In genomic region chr11:13717331-13717730, GRCh38 we compare ENCODE assay signal across 12 cellular contexts. TPM values are rescaled to one million over a fixed set of nuclear protein-coding genes. Genes with fewer than 3 reads are reported as not detected.
DNase-seq lines count a peak whose midpoint lies in the region; ATAC-seq, FAIRE-seq and TF ChIP-seq lines count a peak whose summit lies in the region.
"Had no signal": no experiment of that assay in that cellular context is flagged by ENCODE, and none has a peak within 500 bp of the region (broad histone marks: within the 10 kb centered on the region; RNA-seq: fewer than 3 reads in every experiment).

No MANE protein-coding gene starts in this region.

- TF ChIP-seq POLR2A in right lobe of liver (IDR thresholded peaks at IDR 0.05) (no peak), HepG2 (IDR thresholded peaks at IDR 0.05; ENCODE audit: insufficient read depth in 1 of 2, low read depth in 2 of 2, low read length in 2 of 2) (no peak)

- TF ChIP-seq EP300 in HepG2 (IDR thresholded peaks at IDR 0.05; ENCODE audit: low read depth in 2 of 2, low read length in 2 of 2) (no peak), HepG2 (CRISPR knock-in tag; IDR thresholded peaks at IDR 0.05; ENCODE audit: borderline replicate concordance) (no peak)

- DNase-seq in right lobe of liver: no peak
- no peak for DNase-seq in HepG2 (ENCODE audit: low spot score)
- DNase-seq in activated B cell treated with CpG ODN at 0.5 μM for 24 hours: no peak
- DNase-seq in foreskin melanocyte: peak; percentile 79
- DNase-seq in caudate nucleus (lab: John Stamatoyannopoulos, UW): no peak
- no peak for DNase-seq in DMS79 (lab: John Stamatoyannopoulos, UW)
- DNase-seq in activated effector memory CD4-positive, alpha-beta T cell treated with anti-CD3 and anti-CD28 coated beads, Interleukin-2, amount 50 U/mL, for 16 hours: no peak
- DNase-seq: stimulated activated CD4-positive, alpha-beta T cell treated with anti-CD3 and anti-CD28 coated beads, Interleukin-4, amount 100 ng/mL, for 1 hour had no signal

- no peak for FAIRE-seq in HepG2 (lab: Jason Lieb, UNC)
- FAIRE-seq: A549 had no signal

- H3K27me3 Mint-ChIP-seq in activated B cell treated with CpG ODN at 0.5 μM for 24 hours: no peaks in the 10 kb centered on the region

- H3K4me3 ChIP-seq in right lobe of liver: no peak overlapping the region
- H3K4me3 ChIP-seq in HepG2 (replicated peaks in 1 of 3; ENCODE audit: insufficient read depth in 1 of 3, low read depth in 2 of 3, low read length in 3 of 3): no peak overlapping the region
- H3K4me3 ChIP-seq: A549 had no signal

- H3K27ac ChIP-seq in right lobe of liver (no peak overlapping the region), HepG2 (ENCODE audit: extremely low read length, insufficient read depth, low read length) (no peak overlapping the region), caudate nucleus (ENCODE audit: low read depth, low read length) (no peak overlapping the region)
- H3K27ac ChIP-seq: A549, VCaP had no signal

- no peaks in the 10 kb centered on the region for H3K79me2 ChIP-seq in HepG2 (ENCODE audit: insufficient read depth, low read length)

- ATAC-seq in right lobe of liver (peak in 3 of 4 donors; percentile 13 to 41 (median 29)), HepG2 (no peak), activated B cell treated with CpG ODN at 0.5 μM for 24 hours (ENCODE audit: low read depth) (no peak), GM18519 (IDR thresholded peaks at IDR 0.05; ENCODE audit: low FRiP score, unreplicated experiment) (no peak)

- peaks cover 68% of the 10 kb centered on the region for H3K36me3 Mint-ChIP-seq in activated B cell treated with CpG ODN at 0.5 μM for 24 hours (ENCODE audit: low read depth)

- H3K4me1 Mint-ChIP-seq in activated B cell treated with CpG ODN at 0.5 μM for 24 hours: peaks cover 2% of the 10 kb centered on the region

- TF ChIP-seq RAD21 in HepG2 (CRISPR knock-in tag; IDR thresholded peaks at IDR 0.05): no peak

- no peaks in the 10 kb centered on the region for H4K20me1 ChIP-seq in HepG2 (ENCODE audit: insufficient read depth, low read length)

- H3K4me3 Mint-ChIP-seq in activated B cell treated with CpG ODN at 0.5 μM for 24 hours: no peak overlapping the region
- H3K4me3 Mint-ChIP-seq: activated T-helper 1 cell treated with anti-CD3 and anti-CD28 coated beads, Interleukin-12 subunit alpha, Interleukin-12 subunit beta, Interleukin-2, Interleukin-4 antibody, amounts not matched to agents 30 ng/mL and 10 ng/mL and 1 ng/mL, durations not matched to agents 14 hours and 24 hours and 36 hours had no signal

- H3K4me2 ChIP-seq in HepG2 (ENCODE audit: low read depth, low read length): no peak overlapping the region
- H3K4me2 ChIP-seq: A549 had no signal

- no TSS peak for BruUV-seq in HepG2 (replicated peaks; lab: Mats Ljungman, UMichigan)

- no peak overlapping the region for H3K9ac ChIP-seq in HepG2 (ENCODE audit: insufficient read depth, low read depth, low read length)

- H3K36me3 ChIP-seq in right lobe of liver: peaks cover 0 to 5% (median 0%) of the 10 kb centered on the region in 4 donors
- no peaks in the 10 kb centered on the region for H3K36me3 ChIP-seq in HepG2 (replicated peaks in 1 of 2; ENCODE audit: control insufficient read depth in 1 of 2, insufficient read depth in 2 of 2, low read length in 2 of 2)

- CTCF ChIA-PET in HepG2 (lab: Yijun Ruan, JAX; ENCODE audit: low intra/inter-chr PET ratio, low total read pairs) (no interaction called here), activated B cell treated with CpG ODN at 0.5 μM for 24 hours (lab: Charles Lee) (no interaction called here)

- no peaks in the 10 kb centered on the region for H3K4me1 ChIP-seq in right lobe of liver
- no peaks in the 10 kb centered on the region for H3K4me1 ChIP-seq in HepG2 (ENCODE audit: insufficient read depth, low read length)
- H3K4me1 ChIP-seq: A549 had no signal

- H3K27me3 ChIP-seq in right lobe of liver (no peaks in the 10 kb centered on the region), HepG2 (ENCODE audit: control insufficient read depth in 1 of 2, insufficient read depth in 2 of 2, low read length in 2 of 2) (no peaks in the 10 kb centered on the region)

- in situ Hi-C loops in HepG2 (cut with HindIII; ENCODE audit: extremely low pct_ligation_motif_present, low pct_unique_long_range_greater_than_20kb): no loop called here

- intact Hi-C loops in right lobe of liver (cut with DNase I): no loop called here
- intact Hi-C loops in HepG2 (cut with micrococcal nuclease; ENCODE audit: unreplicated experiment): no loop called here
- intact Hi-C loops in activated B cell treated with CpG ODN at 0.5 μM for 24 hours (cut with micrococcal nuclease): no loop called here

- POLR2A ChIA-PET in HepG2 (lab: Yijun Ruan, JAX): no interaction called here
- POLR2A ChIA-PET in activated B cell treated with CpG ODN at 0.5 μM for 24 hours (lab: Charles Lee): no interaction called here

- H3K9me3 ChIP-seq in right lobe of liver (no peaks in the 10 kb centered on the region), HepG2 (ENCODE audit: low read length) (no peaks in the 10 kb centered on the region)
- H3K9me3 ChIP-seq: A549 had no signal

- TF ChIP-seq CTCF in right lobe of liver (IDR thresholded peaks at IDR 0.05): no peak
- no peak for TF ChIP-seq CTCF in HepG2 (CRISPR knock-in tag; IDR thresholded peaks at IDR 0.05)
- no peak for TF ChIP-seq CTCF in activated B cell treated with CpG ODN at 0.5 μM for 24 hours (IDR thresholded peaks at IDR 0.05)

- 52% methylated on average over 3 of the region's 3 CpGs for WGBS in right lobe of liver (ENCODE audit: insufficient coverage, low coverage, low lambda C conversion rate, missing lambda C conversion rate)
- 12% methylated on average over 3 of the region's 3 CpGs for WGBS in HepG2 (ENCODE audit: low lambda C conversion rate)

- H3K9me3 Mint-ChIP-seq in activated B cell treated with CpG ODN at 0.5 μM for 24 hours: no peaks in the 10 kb centered on the region
- H3K9me3 Mint-ChIP-seq: activated T-helper 1 cell treated with anti-CD3 and anti-CD28 coated beads, Interleukin-12 subunit alpha, Interleukin-12 subunit beta, Interleukin-2, Interleukin-4 antibody, amounts not matched to agents 30 ng/mL and 10 ng/mL and 1 ng/mL, durations not matched to agents 14 hours and 24 hours and 36 hours had no signal

- H2AFZ ChIP-seq in HepG2 (ENCODE audit: low read length): no peak overlapping the region

- peak overlapping the region; percentile 16 for H3K27ac Mint-ChIP-seq in activated B cell treated with CpG ODN at 0.5 μM for 24 hours
- H3K27ac Mint-ChIP-seq: activated T-helper 1 cell treated with anti-CD3 and anti-CD28 coated beads, Interleukin-12 subunit alpha, Interleukin-12 subunit beta, Interleukin-2, Interleukin-4 antibody, amounts not matched to agents 30 ng/mL and 10 ng/mL and 1 ng/mL, durations not matched to agents 14 hours and 24 hours and 36 hours had no signal

TF ChIP-seq in HepG2, 621 proteins besides CTCF, POLR2A, EP300 and RAD21 (continues in another document):
- TF ChIP-seq FIP1L1 (IDR thresholded peaks at IDR 0.05; ENCODE audit: borderline replicate concordance, insufficient read depth, low read depth, low read length) (no peak), ZNF333 (CRISPR knock-in tag; IDR thresholded peaks at IDR 0.05; ENCODE audit: borderline replicate concordance) (no peak), KAT7 (CRISPR knock-in tag; IDR thresholded peaks at IDR 0.05; ENCODE audit: borderline replicate concordance) (no peak), GATAD1 (CRISPR knock-in tag; IDR thresholded peaks at IDR 0.05) (no peak), FOXA3 (CRISPR knock-in tag; IDR thresholded peaks at IDR 0.05) (no peak), SRF (IDR thresholded peaks at IDR 0.05; ENCODE audit: low read depth, low read length) (no peak)

RNA-seq across cellular contexts. Expression of gene FAR1, which starts 48.9 kb away (rescaled TPM):
- total RNA-seq in right lobe of liver (1 to 10 TPM; 2.8 to 8.9 (median 3.6) TPM), HepG2 (2016; rRNA removed; fragmentation: Illumina TruSeq; extraction: Trizol) (0.95 and 1.1 TPM in 2 replicates), activated B cell treated with CpG ODN at 0.5 μM for 24 hours (39.2 and 48.4 TPM in 2 replicates)
- 0.40 TPM in 1 of 2 replicates, not detected in the other for total RNA-seq in HepG2 (2016; cell fraction: cytosol; rRNA removed; fragmentation: Illumina TruSeq; extraction: Trizol; ENCODE audit: low read depth)
- total RNA-seq in HepG2 (2016; cell fraction: insoluble cytoplasmic fraction; rRNA removed; fragmentation: Illumina TruSeq; extraction: Trizol): 1.1 and 1.3 TPM in 2 replicates
- total RNA-seq in HepG2 (2016; cell fraction: membrane; rRNA removed; fragmentation: Illumina TruSeq; extraction: Trizol): 0.43 and 0.65 TPM in 2 replicates
- 1.2 and 1.3 TPM in 2 replicates for total RNA-seq in HepG2 (2016; cell fraction: nucleus; rRNA removed; fragmentation: Illumina TruSeq; extraction: Trizol)
- 0.40 and 0.63 TPM in 2 replicates for polyA plus RNA-seq in HepG2 (2011; rRNA removed)
- 0.13 and 0.27 TPM in 2 replicates for polyA plus RNA-seq in HepG2 (2011; cell fraction: cytosol; rRNA removed)
- 0.48 and 0.69 TPM in 2 replicates for polyA plus RNA-seq in HepG2 (2011; cell fraction: nucleus; rRNA removed)
- polyA plus RNA-seq in HepG2 (2012): 0.20 and 0.21 TPM in 2 replicates
- polyA plus RNA-seq in HepG2 (2016; cell fraction: cytosol; fragmentation: Illumina TruSeq; extraction: Trizol; ENCODE audit: low read depth): 0.03 TPM in 1 of 2 replicates, not detected in the other
- 0.40 and 0.85 TPM in 2 replicates for polyA plus RNA-seq in HepG2 (2016; cell fraction: insoluble cytoplasmic fraction; fragmentation: Illumina TruSeq; extraction: Trizol; ENCODE audit: low read depth)
- polyA plus RNA-seq in HepG2 (2016; cell fraction: membrane; fragmentation: Illumina TruSeq; extraction: Trizol; ENCODE audit: low read depth): 0.15 and 0.22 TPM in 2 replicates
- polyA plus RNA-seq in HepG2 (2016; cell fraction: nucleus; fragmentation: Illumina TruSeq; extraction: Trizol; ENCODE audit: insufficient read depth, low read depth): 1.0 and 2.6 TPM in 2 replicates
- 0.22 and 38.6 TPM in 2 replicates for polyA minus RNA-seq in HepG2 (2011; rRNA and poly(A)+ RNA removed; ENCODE audit: low replicate concordance)
- 0.59 and 1.5 TPM in 2 replicates for polyA minus RNA-seq in HepG2 (2011; cell fraction: cytosol; rRNA and poly(A)+ RNA removed)
- polyA minus RNA-seq in HepG2 (2011; cell fraction: nucleus; rRNA and poly(A)+ RNA removed): 0.90 and 1.5 TPM in 2 replicates

Comparison
In these comparisons a context has a peak if more than half of its experiments do, and no peak if none do; other contexts are left out.
1. ATAC-seq: peak in right lobe of liver (3 of 4); none in HepG2 (single experiment), activated B cell treated with CpG ODN at 0.5 μM for 24 hours (single experiment) and GM18519 (single experiment).